17 cellular contexts compared by ENCODE assay signal in the genomic region with DNA sequence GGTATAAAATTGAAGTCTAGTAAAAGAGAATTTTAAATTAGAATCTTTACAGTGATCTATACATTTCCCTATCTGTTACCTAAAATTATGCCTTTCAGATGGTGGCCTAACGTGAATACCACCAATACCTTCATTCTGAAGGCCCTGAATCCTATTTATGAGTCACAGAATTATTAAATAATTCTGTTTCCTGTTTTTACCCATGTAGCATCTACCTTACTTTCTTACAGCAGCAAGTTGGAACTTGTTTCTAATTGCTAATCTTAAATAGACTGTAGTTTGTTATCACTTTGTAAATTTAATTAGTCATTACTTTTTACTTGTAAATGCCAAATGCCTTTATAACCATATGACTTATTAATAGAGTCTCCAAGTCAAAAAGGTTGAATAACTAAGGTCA.
"Had no signal": no experiment of that assay in that cellular context is flagged by ENCODE, and none has a peak within 500 bp of the region (broad histone marks: within the 10 kb centered on the region; RNA-seq: fewer than 3 reads in every experiment).

No MANE protein-coding gene starts in this region.

- H3K27ac ChIP-seq: parathyroid adenoma, thoracic aorta, vagina had no signal

- DNase-seq: activated CD4-positive, alpha-beta memory T cell treated with anti-CD3 and anti-CD28 coated beads for 36 hours; activated CD4-positive, alpha-beta T cell treated with anti-CD3 and anti-CD28 coated beads for 48 hours; activated effector memory CD4-positive, alpha-beta T cell treated with anti-CD3 and anti-CD28 coated beads, Interleukin-2, amount 50 U/mL, for 16 hours; activated naive CD4-positive, alpha-beta T cell treated with anti-CD3 and anti-CD28 coated beads, Interleukin-2, amount 50 U/mL, for 16 hours; activated naive CD8-positive, alpha-beta T cell treated with anti-CD3 and anti-CD28 coated beads, Interleukin-2, amount 50 U/mL, for 24 hours; erythroblast; hypothalamus; left cardiac atrium; mesenchymal stem cell; naive B cell; nucleus accumbens; stimulated activated CD4-positive, alpha-beta T cell treated with anti-CD3 and anti-CD28 coated beads, Interleukin-4, amount 100 ng/mL, for 1 hour; stimulated activated naive CD4-positive, alpha-beta T cell had no signal

- H3K4me1 ChIP-seq: parathyroid adenoma, vagina had no signal

- H3K9ac ChIP-seq: parathyroid adenoma had no signal

- H3K36me3 ChIP-seq: thoracic aorta, vagina had no signal

- H3K27me3 ChIP-seq: vagina had no signal

- H3K4me3 ChIP-seq: thoracic aorta, vagina had no signal

- ATAC-seq: activated naive CD8-positive, alpha-beta T cell treated with anti-CD3 and anti-CD28 coated beads, Interleukin-2, amount 50 U/mL, for 24 hours; left cardiac atrium; sciatic nerve had no signal

- H3K9me3 ChIP-seq: thoracic aorta, vagina had no signal

- H2AFZ ChIP-seq: parathyroid adenoma had no signal

- H3K79me2 ChIP-seq: parathyroid adenoma had no signal
